9 cellular contexts compared by ENCODE assay signal in genomic region chr1:47438321-47439150, GRCh38. TPM values are rescaled to one million over a fixed set of nuclear protein-coding genes. Genes with fewer than 3 reads are reported as not detected.
DNase-seq lines count a peak whose midpoint lies in the region; ATAC-seq and TF ChIP-seq lines count a peak whose summit lies in the region.
"Had no signal": no experiment of that assay in that cellular context is flagged by ENCODE, and none has a peak within 500 bp of the region (broad histone marks: within the 10 kb centered on the region; RNA-seq: fewer than 3 reads in every experiment).

No MANE protein-coding gene starts in this region.

- peak overlapping the region; percentile 49 for H3K4me3 Mint-ChIP-seq in activated CD8-positive, alpha-beta T cell treated with anti-CD3 and anti-CD28 coated beads for 36 hours

- H3K27ac ChIP-seq in left ventricle myocardium inferior (replicated peaks) (no peak overlapping the region), gastroesophageal sphincter (peak overlapping the region in 3 of 4 donors; percentile 73 to 82 (median 79))

- TF ChIP-seq POLR2A in gastroesophageal sphincter (IDR thresholded peaks at IDR 0.05) = no peak

- intact Hi-C loops in left ventricle myocardium inferior (cut with micrococcal nuclease) = loop anchor here (10.0 kb wide), 1 partner anchor 276 kb away; no protein-coding TSS in a partner anchor
- intact Hi-C loops in Right ventricle myocardium inferior (cut with DNase I) = loop anchor here (10.0 kb wide), 1 partner anchor 96 kb away; no protein-coding TSS in a partner anchor
- intact Hi-C loops in activated CD8-positive, alpha-beta T cell treated with anti-CD3 and anti-CD28 coated beads for 36 hours (cut with micrococcal nuclease) = no loop called here

- DNase-seq in left ventricle myocardium inferior (peak; percentile 26), Right ventricle myocardium inferior (ENCODE audit: missing footprints) (no peak), ureter (ENCODE audit: low spot score) (no peak)
- peak; percentile 48 for DNase-seq in activated CD8-positive, alpha-beta T cell treated with anti-CD3 and anti-CD28 coated beads for 36 hours
- DNase-seq in stimulated activated naive CD4-positive, alpha-beta T cell treated with Interleukin-2 at 50 U/mL for 16 hours (lab: John Stamatoyannopoulos, UW) = peak; percentile 6

- CTCF ChIA-PET in activated CD8-positive, alpha-beta T cell treated with anti-CD3 and anti-CD28 coated beads for 36 hours (lab: Charles Lee) = interaction anchor here (1.0 to 6.5 kb wide), 29 partner anchors 7 to 288 kb away, joined by 3 to 125 read pairs (median 6); partner anchors contain the start of gene STIL

- H3K4me1 Mint-ChIP-seq in activated CD8-positive, alpha-beta T cell treated with anti-CD3 and anti-CD28 coated beads for 36 hours (ENCODE audit: low read depth) = peaks cover 18% of the 10 kb centered on the region

- no peak overlapping the region for H3K27ac Mint-ChIP-seq in activated CD8-positive, alpha-beta T cell treated with anti-CD3 and anti-CD28 coated beads for 36 hours

- H3K9me3 ChIP-seq in left ventricle myocardium inferior (replicated peaks) (no peaks in the 10 kb centered on the region), gastroesophageal sphincter (no peaks in the 10 kb centered on the region)

- TF ChIP-seq CTCF in left ventricle myocardium inferior (IDR thresholded peaks at IDR 0.05; ENCODE audit: borderline replicate concordance) (no peak), gastroesophageal sphincter (IDR thresholded peaks at IDR 0.05) (no peak)
- no peak for TF ChIP-seq CTCF in activated CD8-positive, alpha-beta T cell treated with anti-CD3 and anti-CD28 coated beads for 36 hours (IDR thresholded peaks at IDR 0.05)

- H3K27me3 ChIP-seq in left ventricle myocardium inferior (ENCODE audit: low read depth) = peaks cover 99% of the 10 kb centered on the region
- peaks cover 99% of the 10 kb centered on the region for H3K27me3 ChIP-seq in gastroesophageal sphincter

- H3K36me3 ChIP-seq in left ventricle myocardium inferior (no peaks in the 10 kb centered on the region), gastroesophageal sphincter (no peaks in the 10 kb centered on the region)

- no peaks in the 10 kb centered on the region for H3K9me3 Mint-ChIP-seq in activated CD8-positive, alpha-beta T cell treated with anti-CD3 and anti-CD28 coated beads for 36 hours

- peaks cover 25% of the 10 kb centered on the region for H3K27me3 Mint-ChIP-seq in activated CD8-positive, alpha-beta T cell treated with anti-CD3 and anti-CD28 coated beads for 36 hours

- peaks cover 15% of the 10 kb centered on the region for H3K36me3 Mint-ChIP-seq in activated CD8-positive, alpha-beta T cell treated with anti-CD3 and anti-CD28 coated beads for 36 hours (ENCODE audit: low read depth)

- no CpG with 5 or more reads among the region's 117 CpGs for WGBS in gastroesophageal sphincter (ENCODE audit: low coverage in 1 of 2), 2 donors

- no peak for ATAC-seq in Right ventricle myocardium inferior
- no peak for ATAC-seq in activated CD8-positive, alpha-beta T cell treated with anti-CD3 and anti-CD28 coated beads for 36 hours
- ATAC-seq in gastroesophageal sphincter = no peak
- no peak for ATAC-seq in GM21367 (IDR thresholded peaks at IDR 0.05; ENCODE audit: unreplicated experiment)
- no peak for ATAC-seq in GM21825 (IDR thresholded peaks at IDR 0.05; ENCODE audit: unreplicated experiment)

- peaks cover 48% of the 10 kb centered on the region for H3K4me1 ChIP-seq in left ventricle myocardium inferior
- H3K4me1 ChIP-seq in gastroesophageal sphincter = peaks cover 0 to 55% (median 18%) of the 10 kb centered on the region in 3 donors

- POLR2A ChIA-PET in activated CD8-positive, alpha-beta T cell treated with anti-CD3 and anti-CD28 coated beads for 36 hours (lab: Charles Lee) = interaction anchor here (0.9 to 1.4 kb wide), 3 partner anchors 11 to 272 kb away, joined by 3 to 5 read pairs (median 3); no protein-coding TSS in a partner anchor

- no peak for TF ChIP-seq EP300 in gastroesophageal sphincter (IDR thresholded peaks at IDR 0.05)

- peak overlapping the region; percentile 80 for H3K4me3 ChIP-seq in left ventricle myocardium inferior
- peak overlapping the region; percentile 39 to 72 for H3K4me3 ChIP-seq in gastroesophageal sphincter

RNA-seq across cellular contexts. Expression of gene FOXD2, which starts 0.7 kb away (rescaled TPM):
- not detected for total RNA-seq in left ventricle myocardium inferior
- total RNA-seq in Right ventricle myocardium inferior = 0.05 TPM
- total RNA-seq in activated CD8-positive, alpha-beta T cell treated with anti-CD3 and anti-CD28 coated beads for 36 hours = under 1 TPM; 0.11 to 0.18 TPM
- total RNA-seq in gastroesophageal sphincter = under 1 TPM; 0.04 to 0.81 (median 0.57) TPM
- total RNA-seq in ureter = 0.34 TPM

RNA-seq across cellular contexts. Expression of gene FOXE3, which starts 22.5 kb away (rescaled TPM):
- not detected for total RNA-seq in left ventricle myocardium inferior
- total RNA-seq in Right ventricle myocardium inferior = not detected
- total RNA-seq in activated CD8-positive, alpha-beta T cell treated with anti-CD3 and anti-CD28 coated beads for 36 hours = not detected
- total RNA-seq in gastroesophageal sphincter = not detected
- not detected for total RNA-seq in ureter
- total RNA-seq: subcutaneous adipose tissue had no signal

Comparison
In these comparisons a context has a peak if more than half of its experiments do, and no peak if none do; other contexts are left out.
1. DNase-seq: peak in left ventricle myocardium inferior (single experiment), activated CD8-positive, alpha-beta T cell treated with anti-CD3 and anti-CD28 coated beads for 36 hours (single experiment) and stimulated activated naive CD4-positive, alpha-beta T cell treated with Interleukin-2 at 50 U/mL for 16 hours (single experiment); none in Right ventricle myocardium inferior (single experiment) and ureter (single experiment).